1 cellular context compared by ENCODE assay signal in genomic region chr19:51607920-51608562, GRCh38.
A peak's percentile ranks its signal among the peaks of the same experiment; 100 is the strongest.
TF ChIP-seq lines count a peak whose summit lies in the region.

No MANE protein-coding gene starts in this region.

TF ChIP-seq in HepG2, 621 proteins besides CTCF, POLR2A, EP300 and RAD21 (continued from another document and continues in another):
- TF ChIP-seq TFDP1 (CRISPR knock-in tag; IDR thresholded peaks at IDR 0.05; ENCODE audit: borderline replicate concordance) (peak; percentile 39; the same call in 1 of the 2 replicates), ARHGAP35 (CRISPR knock-in tag; IDR thresholded peaks at IDR 0.05; ENCODE audit: borderline replicate concordance) (peak; percentile 88; the same call in 1 of the 2 replicates), SP5 (CRISPR knock-in tag; IDR thresholded peaks at IDR 0.05; ENCODE audit: borderline replicate concordance, low read depth) (peak; percentile 46; the same call in 1 of the 2 replicates), ATF5 (CRISPR knock-in tag; IDR thresholded peaks at IDR 0.05; ENCODE audit: low read depth) (peak; percentile 70; the same call in 1 of the 2 replicates), MXI1 (IDR thresholded peaks at IDR 0.05; ENCODE audit: borderline replicate concordance, low read depth, low read length) (peak; percentile 64; the same call in 1 of the 3 replicates), SMC3 (IDR thresholded peaks at IDR 0.05; ENCODE audit: low read length) (peak; percentile 72), AKNA (CRISPR knock-in tag; IDR thresholded peaks at IDR 0.05; ENCODE audit: borderline replicate concordance) (peak; percentile 93; the same call in 1 of the 2 replicates), ZFP82 (CRISPR knock-in tag; IDR thresholded peaks at IDR 0.05; ENCODE audit: borderline replicate concordance) (no peak), GTF3A (CRISPR knock-in tag; conservative IDR thresholded peaks at IDR 0.05) (no peak), GATAD1 (CRISPR knock-in tag; IDR thresholded peaks at IDR 0.05) (peak; percentile 75), PATZ1 (CRISPR knock-in tag; IDR thresholded peaks at IDR 0.05) (peak; percentile 66), KLF16 (CRISPR knock-in tag; IDR thresholded peaks at IDR 0.05) (peak in 1 of 2 experiments; percentile 98; a peak in 2 of 4 replicates), HMG20A (CRISPR knock-in tag; IDR thresholded peaks at IDR 0.05; ENCODE audit: borderline replicate concordance) (no peak), ZNF574 (CRISPR knock-in tag; IDR thresholded peaks at IDR 0.05) (peak; percentile 85), ZNF773 (CRISPR knock-in tag; IDR thresholded peaks at IDR 0.05; ENCODE audit: borderline replicate concordance) (peak; percentile 97), NFRKB (IDR thresholded peaks at IDR 0.05) (no peak), ELF4 (CRISPR knock-in tag; IDR thresholded peaks at IDR 0.05; ENCODE audit: borderline replicate concordance) (no peak), ZNF569 (CRISPR knock-in tag; IDR thresholded peaks at IDR 0.05; ENCODE audit: borderline replicate concordance) (no peak), NFATC3 (CRISPR knock-in tag; IDR thresholded peaks at IDR 0.05) (0 out of 2 replicates have a peak, but pooled peaks have one; percentile 30), ZNF350 (CRISPR knock-in tag; IDR thresholded peaks at IDR 0.05; ENCODE audit: borderline replicate concordance, low read depth) (peak; percentile 59; the same call in 1 of the 2 replicates), ZSCAN25 (CRISPR knock-in tag; IDR thresholded peaks at IDR 0.05) (peak; percentile 77; the same call in 1 of the 2 replicates), ZMYM4 (CRISPR knock-in tag; IDR thresholded peaks at IDR 0.05) (peak; percentile 60), TP53 (CRISPR knock-in tag; conservative IDR thresholded peaks at IDR 0.05) (peak; percentile 89), ZNF552 (CRISPR knock-in tag; IDR thresholded peaks at IDR 0.05; ENCODE audit: borderline replicate concordance) (peak; percentile 72; the same call in 1 of the 2 replicates), ZNF75D (CRISPR knock-in tag; IDR thresholded peaks at IDR 0.05; ENCODE audit: borderline replicate concordance) (no peak), ARNT (IDR thresholded peaks at IDR 0.05) (no peak), ZNF503 (CRISPR knock-in tag; IDR thresholded peaks at IDR 0.05) (0 out of 2 replicates have a peak, but pooled peaks have one; percentile 56)
- TF ChIP-seq, protein P1, sequence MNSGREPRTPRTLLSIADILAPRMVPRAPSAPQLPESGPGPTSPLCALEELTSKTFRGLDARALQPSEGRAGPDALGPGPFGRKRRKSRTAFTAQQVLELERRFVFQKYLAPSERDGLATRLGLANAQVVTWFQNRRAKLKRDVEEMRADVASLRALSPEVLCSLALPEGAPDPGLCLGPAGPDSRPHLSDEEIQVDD (CRISPR knock-in tag; IDR thresholded peaks at IDR 0.05; ENCODE audit: borderline replicate concordance), result peak; percentile 69; the same call in 1 of the 2 replicates
- TF ChIP-seq, protein P2, sequence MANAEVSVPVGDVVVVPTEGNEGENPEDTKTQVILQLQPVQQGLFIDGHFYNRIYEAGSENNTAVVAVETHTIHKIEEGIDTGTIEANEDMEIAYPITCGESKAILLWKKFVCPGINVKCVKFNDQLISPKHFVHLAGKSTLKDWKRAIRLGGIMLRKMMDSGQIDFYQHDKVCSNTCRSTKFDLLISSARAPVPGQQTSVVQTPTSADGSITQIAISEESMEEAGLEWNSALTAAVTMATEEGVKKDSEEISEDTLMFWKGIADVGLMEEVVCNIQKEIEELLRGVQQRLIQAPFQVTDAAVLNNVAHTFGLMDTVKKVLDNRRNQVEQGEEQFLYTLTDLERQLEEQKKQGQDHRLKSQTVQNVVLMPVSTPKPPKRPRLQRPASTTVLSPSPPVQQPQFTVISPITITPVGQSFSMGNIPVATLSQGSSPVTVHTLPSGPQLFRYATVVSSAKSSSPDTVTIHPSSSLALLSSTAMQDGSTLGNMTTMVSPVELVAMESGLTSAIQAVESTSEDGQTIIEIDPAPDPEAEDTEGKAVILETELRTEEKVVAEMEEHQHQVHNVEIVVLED (CRISPR knock-in tag; IDR thresholded peaks at IDR 0.05; ENCODE audit: borderline replicate concordance), result no peak
- TF ChIP-seq, protein P3, sequence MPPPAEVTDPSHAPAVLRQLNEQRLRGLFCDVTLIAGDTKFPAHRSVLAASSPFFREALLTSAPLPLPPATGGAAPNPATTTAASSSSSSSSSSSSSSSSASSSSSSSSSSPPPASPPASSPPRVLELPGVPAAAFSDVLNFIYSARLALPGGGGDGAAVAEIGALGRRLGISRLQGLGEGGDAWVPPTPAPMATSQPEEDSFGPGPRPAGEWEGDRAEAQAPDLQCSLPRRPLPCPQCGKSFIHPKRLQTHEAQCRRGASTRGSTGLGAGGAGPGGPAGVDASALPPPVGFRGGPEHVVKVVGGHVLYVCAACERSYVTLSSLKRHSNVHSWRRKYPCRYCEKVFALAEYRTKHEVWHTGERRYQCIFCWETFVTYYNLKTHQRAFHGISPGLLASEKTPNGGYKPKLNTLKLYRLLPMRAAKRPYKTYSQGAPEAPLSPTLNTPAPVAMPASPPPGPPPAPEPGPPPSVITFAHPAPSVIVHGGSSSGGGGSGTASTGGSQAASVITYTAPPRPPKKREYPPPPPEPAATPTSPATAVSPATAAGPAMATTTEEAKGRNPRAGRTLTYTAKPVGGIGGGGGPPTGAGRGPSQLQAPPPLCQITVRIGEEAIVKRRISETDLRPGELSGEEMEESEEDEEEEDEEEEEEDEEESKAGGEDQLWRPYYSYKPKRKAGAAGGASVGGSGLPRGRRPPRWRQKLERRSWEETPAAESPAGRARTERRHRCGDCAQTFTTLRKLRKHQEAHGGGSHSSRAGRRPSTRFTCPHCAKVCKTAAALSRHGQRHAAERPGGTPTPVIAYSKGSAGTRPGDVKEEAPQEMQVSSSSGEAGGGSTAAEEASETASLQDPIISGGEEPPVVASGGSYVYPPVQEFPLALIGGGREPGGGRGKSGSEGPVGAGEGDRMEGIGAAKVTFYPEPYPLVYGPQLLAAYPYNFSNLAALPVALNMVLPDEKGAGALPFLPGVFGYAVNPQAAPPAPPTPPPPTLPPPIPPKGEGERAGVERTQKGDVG (CRISPR knock-in tag; IDR thresholded peaks at IDR 0.05; ENCODE audit: borderline replicate concordance), result no peak
- TF ChIP-seq, protein P4, sequence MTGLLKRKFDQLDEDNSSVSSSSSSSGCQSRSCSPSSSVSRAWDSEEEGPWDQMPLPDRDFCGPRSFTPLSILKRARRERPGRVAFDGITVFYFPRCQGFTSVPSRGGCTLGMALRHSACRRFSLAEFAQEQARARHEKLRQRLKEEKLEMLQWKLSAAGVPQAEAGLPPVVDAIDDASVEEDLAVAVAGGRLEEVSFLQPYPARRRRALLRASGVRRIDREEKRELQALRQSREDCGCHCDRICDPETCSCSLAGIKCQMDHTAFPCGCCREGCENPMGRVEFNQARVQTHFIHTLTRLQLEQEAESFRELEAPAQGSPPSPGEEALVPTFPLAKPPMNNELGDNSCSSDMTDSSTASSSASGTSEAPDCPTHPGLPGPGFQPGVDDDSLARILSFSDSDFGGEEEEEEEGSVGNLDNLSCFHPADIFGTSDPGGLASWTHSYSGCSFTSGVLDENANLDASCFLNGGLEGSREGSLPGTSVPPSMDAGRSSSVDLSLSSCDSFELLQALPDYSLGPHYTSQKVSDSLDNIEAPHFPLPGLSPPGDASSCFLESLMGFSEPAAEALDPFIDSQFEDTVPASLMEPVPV (CRISPR knock-in tag; IDR thresholded peaks at IDR 0.05), result peak; percentile 58; the same call in 1 of the 2 replicates
- TF ChIP-seq, protein P5, sequence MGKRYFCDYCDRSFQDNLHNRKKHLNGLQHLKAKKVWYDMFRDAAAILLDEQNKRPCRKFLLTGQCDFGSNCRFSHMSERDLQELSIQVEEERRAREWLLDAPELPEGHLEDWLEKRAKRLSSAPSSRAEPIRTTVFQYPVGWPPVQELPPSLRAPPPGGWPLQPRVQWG (CRISPR knock-in tag; IDR thresholded peaks at IDR 0.05; ENCODE audit: borderline replicate concordance, low read depth), result no peak
